ENCODE assay signal across 1 cellular context in the genomic region with DNA sequence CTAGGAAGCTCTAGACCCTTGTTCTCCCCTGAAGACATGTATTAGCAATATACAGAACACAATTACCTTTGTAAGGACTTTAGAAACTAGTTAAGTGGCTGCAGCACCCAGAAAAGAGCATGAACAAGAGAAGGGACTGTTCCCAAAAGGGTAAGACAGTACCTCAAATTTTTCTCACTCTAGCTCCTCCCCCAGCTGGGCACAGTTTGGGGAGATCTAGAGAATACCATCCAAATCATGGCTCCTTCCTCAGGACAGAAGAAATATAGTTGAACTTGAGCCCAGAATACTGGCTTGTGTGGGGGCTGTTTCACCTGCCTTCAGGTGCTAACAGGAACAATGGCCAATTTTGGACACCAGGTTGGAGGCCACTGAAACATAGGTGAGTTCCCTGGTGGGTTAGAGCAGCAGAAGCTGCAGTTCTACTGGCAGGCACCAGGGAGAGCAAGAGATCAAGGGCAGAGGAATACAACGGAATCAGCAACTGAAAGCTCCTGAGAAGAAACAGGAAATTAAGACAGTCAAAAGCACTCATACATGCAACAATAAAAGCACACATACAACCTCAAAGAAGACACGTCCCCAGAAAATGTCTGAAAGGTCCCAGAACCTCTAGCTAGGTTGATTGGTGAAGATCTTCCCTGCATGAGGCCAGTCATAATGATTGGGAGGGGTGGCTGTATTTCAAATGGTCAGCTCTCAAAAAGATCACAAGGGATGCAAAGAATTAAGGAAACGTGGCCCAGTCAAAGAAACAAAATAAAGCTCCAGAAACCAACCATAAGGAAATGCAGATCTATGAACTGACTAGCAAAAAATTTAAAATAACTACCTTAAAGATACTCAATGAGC.
TF ChIP-seq lines count a peak whose summit lies in the region.

No MANE protein-coding gene starts in this region.

TF ChIP-seq in SK-N-SH treated with all-trans-retinoic acid at 6 μM for 48 hours, 23 proteins besides CTCF, POLR2A, EP300 and RAD21 (continued from another document):
- TF ChIP-seq, protein P1, sequence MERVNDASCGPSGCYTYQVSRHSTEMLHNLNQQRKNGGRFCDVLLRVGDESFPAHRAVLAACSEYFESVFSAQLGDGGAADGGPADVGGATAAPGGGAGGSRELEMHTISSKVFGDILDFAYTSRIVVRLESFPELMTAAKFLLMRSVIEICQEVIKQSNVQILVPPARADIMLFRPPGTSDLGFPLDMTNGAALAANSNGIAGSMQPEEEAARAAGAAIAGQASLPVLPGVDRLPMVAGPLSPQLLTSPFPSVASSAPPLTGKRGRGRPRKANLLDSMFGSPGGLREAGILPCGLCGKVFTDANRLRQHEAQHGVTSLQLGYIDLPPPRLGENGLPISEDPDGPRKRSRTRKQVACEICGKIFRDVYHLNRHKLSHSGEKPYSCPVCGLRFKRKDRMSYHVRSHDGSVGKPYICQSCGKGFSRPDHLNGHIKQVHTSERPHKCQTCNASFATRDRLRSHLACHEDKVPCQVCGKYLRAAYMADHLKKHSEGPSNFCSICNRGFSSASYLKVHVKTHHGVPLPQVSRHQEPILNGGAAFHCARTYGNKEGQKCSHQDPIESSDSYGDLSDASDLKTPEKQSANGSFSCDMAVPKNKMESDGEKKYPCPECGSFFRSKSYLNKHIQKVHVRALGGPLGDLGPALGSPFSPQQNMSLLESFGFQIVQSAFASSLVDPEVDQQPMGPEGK (CRISPR knock-in tag; IDR thresholded peaks at IDR 0.05; ENCODE audit: borderline replicate concordance): no peak
- TF ChIP-seq TCF4 (CRISPR knock-in tag; IDR thresholded peaks at IDR 0.05; ENCODE audit: borderline replicate concordance) (no peak), ZFP30 (CRISPR knock-in tag; IDR thresholded peaks at IDR 0.05) (no peak)
